Comparison of ENCODE assay signal across 9 cellular contexts in the genomic region with DNA sequence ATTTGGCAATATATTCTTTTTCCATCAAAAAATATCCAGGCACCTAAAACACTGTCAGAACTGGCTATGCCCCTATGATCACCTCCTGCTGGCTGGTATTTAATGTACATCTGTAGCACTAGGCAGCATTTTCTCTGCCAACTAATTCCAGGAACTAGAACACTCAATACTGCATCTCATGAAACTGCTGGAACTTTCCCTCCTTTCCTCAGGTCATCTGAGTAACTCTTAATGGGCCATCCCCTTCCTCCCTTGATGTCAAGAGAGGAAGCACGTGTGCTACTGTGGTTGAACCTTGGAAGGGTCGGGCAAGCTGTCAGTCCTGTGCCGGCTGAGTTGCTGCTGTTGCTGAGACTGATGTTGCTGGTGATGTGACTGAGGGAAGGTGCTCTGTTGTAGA. TPM values are rescaled to one million over a fixed set of nuclear protein-coding genes. Genes with fewer than 3 reads are reported as not detected.
DNase-seq lines count a peak whose midpoint lies in the region; ATAC-seq and TF ChIP-seq lines count a peak whose summit lies in the region.
"Had no signal": no experiment of that assay in that cellular context is flagged by ENCODE, and none has a peak within 500 bp of the region (broad histone marks: within the 10 kb centered on the region; RNA-seq: fewer than 3 reads in every experiment).

No MANE protein-coding gene starts in this region.

- no peak overlapping the region for H2AFZ ChIP-seq in hepatocyte

- intact Hi-C loops in ovary (cut with DNase I) = no loop called here

- TF ChIP-seq POLR2A in GM18505 (IDR thresholded peaks at IDR 0.05; ENCODE audit: borderline replicate concordance, extremely low read depth, insufficient read depth, insufficient read length) (no peak), ovary (IDR thresholded peaks at IDR 0.05) (no peak)

- no peaks in the 10 kb centered on the region for H3K9me2 ChIP-seq in hepatocyte (replicated peaks; ENCODE audit: insufficient read depth)

- 79% methylated on average over 3 of the region's 3 CpGs for WGBS in hepatocyte (ENCODE audit: low lambda C conversion rate, missing lambda C conversion rate)
- 63 to 69% (median 66%) methylated on average over 3 of the region's 3 CpGs for WGBS in ovary, 3 donors

- H3K27me3 ChIP-seq in hepatocyte (no peaks in the 10 kb centered on the region), ovary (no peaks in the 10 kb centered on the region)

- no peak for TF ChIP-seq EP300 in ovary (IDR thresholded peaks at IDR 0.05)

- H3K27ac ChIP-seq in hepatocyte = peak overlapping the region; percentile 8
- no peak overlapping the region for H3K27ac ChIP-seq in ovary
- H3K27ac ChIP-seq: SK-N-MC had no signal

- no peak overlapping the region for H3K4me2 ChIP-seq in hepatocyte

- no peak overlapping the region for H3K4me3 ChIP-seq in hepatocyte
- no peak overlapping the region for H3K4me3 ChIP-seq in ovary
- H3K4me3 ChIP-seq: SK-N-MC had no signal

- peak; percentile 7 to 30 for DNase-seq in activated CD4-positive, alpha-beta T cell treated with anti-CD3 and anti-CD28 coated beads, Interleukin-2, amount 50 U/mL, for 48 hours
- DNase-seq in hepatocyte (ENCODE audit: low spot score) = peak; percentile 30
- no peak for DNase-seq in NCI-H146 (lab: John Stamatoyannopoulos, UW)
- no peak for DNase-seq in NCI-H1436 (lab: John Stamatoyannopoulos, UW)
- DNase-seq in ovary = no peak
- DNase-seq in nucleus accumbens (lab: John Stamatoyannopoulos, UW) = no peak

- ATAC-seq in GM18505 (IDR thresholded peaks at IDR 0.05; ENCODE audit: unreplicated experiment) (peak; percentile 72), HG02642 (IDR thresholded peaks at IDR 0.05; ENCODE audit: poor library complexity, unreplicated experiment) (peak; percentile 83)

- H4K20me1 ChIP-seq in hepatocyte (ENCODE audit: insufficient read depth, poor library complexity, severe bottlenecking) = no peaks in the 10 kb centered on the region

- peak; percentile 26 for TF ChIP-seq CTCF in hepatocyte (IDR thresholded peaks at IDR 0.05; ENCODE audit: poor library complexity)
- TF ChIP-seq CTCF in ovary (IDR thresholded peaks at IDR 0.05) = no peak

- peaks cover 6% of the 10 kb centered on the region for H3K4me1 ChIP-seq in hepatocyte (ENCODE audit: insufficient read depth)
- peaks cover 2% of the 10 kb centered on the region for H3K4me1 ChIP-seq in ovary (ENCODE audit: insufficient read depth)

- H3K9me3 ChIP-seq in hepatocyte (ENCODE audit: low read depth) (no peaks in the 10 kb centered on the region), ovary (no peaks in the 10 kb centered on the region)

- H3K36me3 ChIP-seq in hepatocyte (replicated peaks; ENCODE audit: insufficient read depth, low read depth) = no peaks in the 10 kb centered on the region
- H3K36me3 ChIP-seq in ovary = no peaks in the 10 kb centered on the region

- no peaks in the 10 kb centered on the region for H3K79me2 ChIP-seq in hepatocyte

RNA-seq across cellular contexts. Expression of a gene that starts 39.4 kb away (rescaled TPM):
- total RNA-seq in hepatocyte = 146 and 160 TPM in 2 replicates
- 152 and 172 TPM in 2 replicates for polyA plus RNA-seq in hepatocyte
- total RNA-seq in ovary = 100 to 1,000 TPM in 1 of 7 donors, 10 to 100 TPM in 6; 54.6 to 230 (median 84.1) TPM
- polyA plus RNA-seq in ovary = 10 to 100 TPM; 33.3 to 57.8 TPM

Comparison
In these comparisons a context has a peak if more than half of its experiments do, and no peak if none do; other contexts are left out.
1. DNase-seq: peak in activated CD4-positive, alpha-beta T cell treated with anti-CD3 and anti-CD28 coated beads, Interleukin-2, amount 50 U/mL, for 48 hours (2 of 2) and hepatocyte (single experiment); none in NCI-H146 (single experiment), NCI-H1436 (single experiment), ovary (0 of 5) and nucleus accumbens (0 of 56).